In the genomic region with DNA sequence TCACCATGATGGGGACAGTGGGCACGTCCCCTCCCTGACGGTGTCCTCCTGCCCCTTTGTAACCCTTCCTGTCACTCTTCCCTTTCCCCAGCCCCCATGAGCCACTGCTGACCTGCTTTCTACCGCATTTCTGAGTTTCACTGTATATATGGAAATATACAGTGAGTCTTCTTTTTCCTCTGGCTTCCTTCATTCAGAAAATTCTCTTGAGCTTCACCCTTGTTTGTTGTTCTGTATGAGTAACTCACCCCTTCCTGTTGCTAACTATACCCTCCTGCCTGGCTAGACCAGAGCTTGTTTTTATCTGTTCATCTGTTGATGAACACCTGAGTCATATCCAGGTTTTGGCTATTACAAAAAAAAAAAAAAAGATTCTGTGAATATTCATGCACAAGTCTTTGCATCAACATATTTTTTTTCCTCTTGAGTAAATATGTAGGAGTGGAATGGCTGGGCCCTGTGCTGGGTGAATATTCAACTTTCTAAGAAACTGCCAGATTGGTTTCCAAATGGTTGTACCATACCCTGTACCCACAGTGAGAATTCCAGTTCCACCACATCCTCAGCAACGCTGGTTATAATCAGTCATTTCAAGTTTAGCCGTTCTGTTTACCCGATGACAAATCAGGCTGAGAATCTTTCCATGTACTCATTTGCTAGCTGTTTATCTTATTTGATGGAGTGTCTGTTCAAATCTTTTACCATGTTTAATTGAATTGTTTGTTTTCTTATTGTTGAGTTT, we compare ENCODE assay signal across 9 cellular contexts.
DNase-seq lines count a peak whose midpoint lies in the region; ATAC-seq and TF ChIP-seq lines count a peak whose summit lies in the region.
"Had no signal": no experiment of that assay in that cellular context is flagged by ENCODE, and none has a peak within 500 bp of the region (broad histone marks: within the 10 kb centered on the region; RNA-seq: fewer than 3 reads in every experiment).

No MANE protein-coding gene starts in this region.

- no peaks in the 10 kb centered on the region for H3K79me2 ChIP-seq in trophoblast cell (ENCODE audit: control insufficient read depth, insufficient read depth, low read length, poor library complexity)

- H4K12ac ChIP-seq in trophoblast cell (ENCODE audit: low read depth, low read length), result no peak overlapping the region

- H2BK12ac ChIP-seq in trophoblast cell (ENCODE audit: low read length), result no peak overlapping the region

- no CpG with 5 or more reads among the region's 6 CpGs for WGBS in trophoblast cell (ENCODE audit: extremely low coverage, insufficient coverage, insufficient read length)
- 55% methylated on average over 6 of the region's 6 CpGs for WGBS in suprapubic skin

- H2BK5ac ChIP-seq in trophoblast cell (ENCODE audit: low read depth, low read length, poor library complexity), result no peak overlapping the region

- H3K14ac ChIP-seq in trophoblast cell (ENCODE audit: low read length), result no peak overlapping the region

- H3K4me1 ChIP-seq in RWPE2 (ENCODE audit: insufficient read depth, poor library complexity, severe bottlenecking) (peaks cover 38% of the 10 kb centered on the region), trophoblast cell (ENCODE audit: control insufficient read depth in 1 of 2, insufficient read depth in 2 of 2, low read length in 2 of 2) (peaks cover 2 to 4% of the 10 kb centered on the region in 2 experiments), suprapubic skin (peaks cover 15% of the 10 kb centered on the region)

- no peaks in the 10 kb centered on the region for H3K4me1 Mint-ChIP-seq in central memory CD8-positive, alpha-beta T cell
- H3K4me1 Mint-ChIP-seq: neural crest cell had no signal

- no peaks in the 10 kb centered on the region for H3K79me1 ChIP-seq in trophoblast cell (ENCODE audit: low read length)

- peak; percentile 25 for DNase-seq in GM04503 (ENCODE audit: low read depth)
- DNase-seq in RWPE2 (ENCODE audit: low spot score), result no peak
- no peak for DNase-seq in central memory CD8-positive, alpha-beta T cell (ENCODE audit: low spot score in 2 of 2)
- peak; percentile 9 to 72 for DNase-seq in trophoblast cell
- no peak for DNase-seq in suprapubic skin (ENCODE audit: low spot score in 2 of 2)
- DNase-seq: NCI-H1436 had no signal

- peaks cover 20% of the 10 kb centered on the region for H3K27me3 Mint-ChIP-seq in central memory CD8-positive, alpha-beta T cell

- no peak overlapping the region for H2AK5ac ChIP-seq in trophoblast cell (ENCODE audit: low read length)

- no peak overlapping the region for H4K8ac ChIP-seq in trophoblast cell (ENCODE audit: low read depth, low read length)

- H3K4me3 Mint-ChIP-seq in central memory CD8-positive, alpha-beta T cell, result no peak overlapping the region
- H3K4me3 Mint-ChIP-seq: neural crest cell had no signal

- ATAC-seq in RWPE2 (ENCODE audit: low read depth) (peak; percentile 95), GM21381 (IDR thresholded peaks at IDR 0.05; ENCODE audit: unreplicated experiment) (no peak), HG02840 (IDR thresholded peaks at IDR 0.05; ENCODE audit: low FRiP score, unreplicated experiment) (no peak)
- peak; percentile 24 for ATAC-seq in central memory CD8-positive, alpha-beta T cell (replicated peaks; ENCODE audit: extremely low read depth, poor library complexity, severe bottlenecking)

- no peak overlapping the region for H2AFZ ChIP-seq in trophoblast cell (ENCODE audit: insufficient read depth, low read length, poor library complexity)

- H3K27ac ChIP-seq in RWPE2 (ENCODE audit: poor library complexity, severe bottlenecking), result peak overlapping the region; percentile 95
- no peak overlapping the region for H3K27ac ChIP-seq in trophoblast cell (ENCODE audit: low read depth, low read length)
- H3K27ac ChIP-seq in suprapubic skin, result no peak overlapping the region

- H3K36me3 Mint-ChIP-seq in central memory CD8-positive, alpha-beta T cell (ENCODE audit: insufficient read depth), result no peaks in the 10 kb centered on the region

- H3K4me3 ChIP-seq in RWPE2 (ENCODE audit: severe bottlenecking) (no peak overlapping the region), trophoblast cell (ENCODE audit: low read depth, low read length) (no peak overlapping the region), suprapubic skin (no peak overlapping the region)

- no peak for TF ChIP-seq POLR2A in suprapubic skin (IDR thresholded peaks at IDR 0.05)

- TF ChIP-seq EP300 in suprapubic skin (IDR thresholded peaks at IDR 0.05), result no peak

- no peak overlapping the region for H3K9ac ChIP-seq in trophoblast cell (ENCODE audit: low read length)

- no peak overlapping the region for H3K27ac Mint-ChIP-seq in central memory CD8-positive, alpha-beta T cell (ENCODE audit: low read depth)

- H3K9me3 ChIP-seq in RWPE2 (ENCODE audit: severe bottlenecking) (no peaks in the 10 kb centered on the region), trophoblast cell (ENCODE audit: insufficient read depth, low read depth, low read length) (peaks cover 2% of the 10 kb centered on the region), suprapubic skin (no peaks in the 10 kb centered on the region)

- no peak for TF ChIP-seq CTCF in RWPE2 (IDR thresholded peaks at IDR 0.05; ENCODE audit: poor library complexity, severe bottlenecking)
- TF ChIP-seq CTCF in suprapubic skin (IDR thresholded peaks at IDR 0.05), result no peak

- no peak overlapping the region for H2BK120ac ChIP-seq in trophoblast cell (ENCODE audit: insufficient read depth, low read length, poor library complexity)

- H3K18ac ChIP-seq in trophoblast cell (ENCODE audit: low read length), result no peak overlapping the region

- H3K4ac ChIP-seq in trophoblast cell (ENCODE audit: low read depth, low read length), result no peak overlapping the region

- H3K4me2 ChIP-seq in trophoblast cell (ENCODE audit: low read length), result no peak overlapping the region

- no peaks in the 10 kb centered on the region for H3K27me3 ChIP-seq in RWPE2 (ENCODE audit: insufficient read depth, poor library complexity, severe bottlenecking)
- H3K27me3 ChIP-seq in trophoblast cell (ENCODE audit: insufficient read depth, low read length), result no peaks in the 10 kb centered on the region
- H3K27me3 ChIP-seq in suprapubic skin, result peaks cover 25% of the 10 kb centered on the region

- no peak overlapping the region for H3K23ac ChIP-seq in trophoblast cell (ENCODE audit: low read length)

- H4K91ac ChIP-seq in trophoblast cell (ENCODE audit: low read depth, low read length), result no peak overlapping the region

- H3K36me3 ChIP-seq in RWPE2 (ENCODE audit: low read depth) (no peaks in the 10 kb centered on the region), trophoblast cell (ENCODE audit: control insufficient read depth in 1 of 2, insufficient read depth in 2 of 2, low read length in 2 of 2) (no peaks in the 10 kb centered on the region), suprapubic skin (no peaks in the 10 kb centered on the region)

- H3K9me3 Mint-ChIP-seq in central memory CD8-positive, alpha-beta T cell, result no peaks in the 10 kb centered on the region
- H3K9me3 Mint-ChIP-seq: neural crest cell had no signal

Comparison
In these comparisons a context has a peak if more than half of its experiments do, and no peak if none do; other contexts are left out.
1. DNase-seq: peak in GM04503 (single experiment) and trophoblast cell (2 of 2); none in RWPE2 (single experiment), central memory CD8-positive, alpha-beta T cell (0 of 2) and suprapubic skin (0 of 2).
2. ATAC-seq: peak in RWPE2 (single experiment) and central memory CD8-positive, alpha-beta T cell (single experiment); none in GM21381 (single experiment) and HG02840 (single experiment).